21 cellular contexts compared by ENCODE assay signal in the genomic region with DNA sequence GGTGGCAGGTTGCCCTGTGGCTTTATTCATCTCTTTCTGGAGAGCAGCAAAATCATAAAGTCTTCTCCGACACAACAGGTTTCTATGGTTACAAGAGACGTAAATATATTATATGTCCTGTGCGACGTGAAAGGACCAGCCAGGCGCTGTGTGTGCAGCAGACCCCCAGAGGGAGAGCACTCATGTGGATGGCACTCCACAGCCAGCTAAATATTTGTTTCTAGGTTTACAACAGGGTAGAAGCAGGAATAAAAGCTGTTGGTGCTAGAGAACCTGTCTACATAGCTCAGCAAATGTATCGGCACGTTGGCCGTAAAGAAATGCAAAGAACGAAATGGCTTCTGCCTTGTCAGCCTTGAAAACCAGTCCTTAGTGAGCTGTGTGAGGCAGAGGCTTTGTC.
A peak's percentile ranks its signal among the peaks of the same experiment; 100 is the strongest.
DNase-seq lines count a peak whose midpoint lies in the region; ATAC-seq lines count a peak whose summit lies in the region.
"Had no signal": no experiment of that assay in that cellular context is flagged by ENCODE, and none has a peak within 500 bp of the region (broad histone marks: within the 10 kb centered on the region; RNA-seq: fewer than 3 reads in every experiment).

No MANE protein-coding gene starts in this region.

- DNase-seq in DMS79 (lab: John Stamatoyannopoulos, UW), result peak; percentile 23
- DNase-seq in NCI-H1436 (lab: John Stamatoyannopoulos, UW), result peak; percentile 72
- DNase-seq in NCI-H69 (lab: John Stamatoyannopoulos, UW), result peak; percentile 58
- DNase-seq in left kidney (ENCODE audit: low read depth, low spot score), result peak; percentile 81
- no peak for DNase-seq in DMS53 (lab: John Stamatoyannopoulos, UW)
- no peak for DNase-seq in cortex of kidney (lab: John Stamatoyannopoulos, UW)
- DNase-seq: ACHN; activated CD4-positive, alpha-beta memory T cell treated with anti-CD3 and anti-CD28 coated beads for 36 hours; activated naive CD4-positive, alpha-beta T cell treated with anti-CD3 and anti-CD28 coated beads, Interleukin-2, amount 50 U/mL, for 16 hours; activated T-cell treated with anti-CD3 and anti-CD28 coated beads for 4 hours; heart right ventricle; MG63; NCI-H524 treated with DMSO at 0.1 percent for 48 hours; right lobe of liver; SIG-M5; stimulated activated CD4-positive, alpha-beta T cell treated with anti-CD3 and anti-CD28 coated beads, Interleukin-15, amount 100 ng/mL, for 24 hours; T-helper 17 cell; WERI-Rb-1 had no signal

- ATAC-seq in GM21381 (IDR thresholded peaks at IDR 0.05; ENCODE audit: unreplicated experiment), result no peak
- no peak for ATAC-seq in HG02970 (IDR thresholded peaks at IDR 0.05; ENCODE audit: low FRiP score, unreplicated experiment)
- ATAC-seq: GM12878, heart right ventricle, right lobe of liver, T-helper 17 cell had no signal

Comparison
In these comparisons a context has a peak if more than half of its experiments do, and no peak if none do; other contexts are left out.
1. DNase-seq: peak in DMS79 (single experiment), NCI-H1436 (single experiment), NCI-H69 (single experiment) and left kidney (single experiment); none in DMS53 (single experiment) and cortex of kidney (single experiment).